ENCODE assay signal across 22 cellular contexts in the genomic region with DNA sequence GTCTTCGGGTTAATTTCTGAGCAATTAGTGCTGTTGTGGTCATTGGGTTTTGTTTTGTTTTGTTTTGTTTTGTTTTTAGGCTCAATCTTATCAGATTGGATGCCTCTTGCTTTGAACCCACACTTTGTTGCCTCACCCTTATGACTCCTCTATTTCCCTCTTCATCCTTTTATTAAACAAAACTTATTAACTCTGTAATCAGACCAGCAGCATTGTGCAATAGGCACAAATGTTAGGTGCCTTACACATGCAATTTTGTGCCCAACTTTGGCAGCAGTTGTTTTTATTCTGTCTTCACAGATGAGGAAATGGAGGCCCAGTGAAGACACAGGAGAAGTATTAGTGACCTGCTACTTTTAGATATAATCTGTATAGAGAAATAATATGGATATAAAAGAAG.
"Had no signal": no experiment of that assay in that cellular context is flagged by ENCODE, and none has a peak within 500 bp of the region (broad histone marks: within the 10 kb centered on the region; RNA-seq: fewer than 3 reads in every experiment).

No MANE protein-coding gene starts in this region.

- H3K9me3 ChIP-seq: breast epithelium, esophagus squamous epithelium, suprapubic skin, transverse colon had no signal

- H3K4me1 Mint-ChIP-seq: activated naive CD4-positive, alpha-beta T cell treated with anti-CD3 and anti-CD28 coated beads, Interleukin-2, amount 50 U/mL, for 24 hours; stimulated activated naive CD8-positive, alpha-beta T cell treated with anti-CD3 and anti-CD28 coated beads, Interleukin-15, amount 100 ng/mL, for 72 hours had no signal

- H3K9me3 Mint-ChIP-seq: activated naive CD4-positive, alpha-beta T cell treated with anti-CD3 and anti-CD28 coated beads, Interleukin-2, amount 50 U/mL, for 24 hours; stimulated activated naive CD8-positive, alpha-beta T cell treated with anti-CD3 and anti-CD28 coated beads, Interleukin-15, amount 100 ng/mL, for 72 hours had no signal

- H3K27me3 Mint-ChIP-seq: activated naive CD4-positive, alpha-beta T cell treated with anti-CD3 and anti-CD28 coated beads, Interleukin-2, amount 50 U/mL, for 24 hours had no signal

- DNase-seq: activated CD4-positive, alpha-beta T cell treated with anti-CD3 and anti-CD28 coated beads for 1 hour; activated CD8-positive, alpha-beta memory T cell treated with anti-CD3 and anti-CD28 coated beads for 24 hours; activated gamma-delta T cell; activated T-cell treated with anti-CD3 and anti-CD28 coated beads, Interleukin-2, amount 50 U/mL, for 72 hours; cerebellar nuclear complex; cortex of kidney; effector CD8-positive, alpha-beta T cell; esophagus squamous epithelium; foreskin keratinocyte; mammary epithelial cell; stimulated activated CD4-positive, alpha-beta T cell treated with anti-CD3 and anti-CD28 coated beads, Interleukin-15, amount 100 ng/mL, for 24 hours; stimulated activated CD4-positive, alpha-beta T cell treated with anti-CD3 and anti-CD28 coated beads, Interleukin-2, amount 100 ng/mL, for 48 hours; stimulated activated naive CD8-positive, alpha-beta T cell treated with anti-CD3 and anti-CD28 coated beads, Interleukin-15, amount 100 ng/mL, for 72 hours; T-helper 2 cell; transverse colon had no signal

- ATAC-seq: activated T-cell treated with anti-CD3 and anti-CD28 coated beads, Interleukin-2, amount 50 U/mL, for 72 hours; foreskin keratinocyte; stimulated activated naive CD8-positive, alpha-beta T cell treated with anti-CD3 and anti-CD28 coated beads, Interleukin-15, amount 100 ng/mL, for 72 hours had no signal

- H3K27ac ChIP-seq: breast epithelium, esophagus squamous epithelium, foreskin keratinocyte, suprapubic skin, transverse colon, VCaP had no signal

- H3K4me3 ChIP-seq: breast epithelium, esophagus squamous epithelium, suprapubic skin, transverse colon had no signal

- H3K27ac Mint-ChIP-seq: activated naive CD4-positive, alpha-beta T cell treated with anti-CD3 and anti-CD28 coated beads, Interleukin-2, amount 50 U/mL, for 24 hours; activated T-cell treated with anti-CD3 and anti-CD28 coated beads, Interleukin-2, amount 50 U/mL, for 72 hours; stimulated activated naive CD8-positive, alpha-beta T cell treated with anti-CD3 and anti-CD28 coated beads, Interleukin-15, amount 100 ng/mL, for 72 hours had no signal

- FAIRE-seq: astrocyte, endothelial cell of umbilical vein, keratinocyte had no signal

- H3K36me3 ChIP-seq: breast epithelium, esophagus squamous epithelium, suprapubic skin, transverse colon had no signal

- H3K4me1 ChIP-seq: breast epithelium, suprapubic skin had no signal

- H3K27me3 ChIP-seq: breast epithelium, esophagus squamous epithelium, foreskin keratinocyte, suprapubic skin, transverse colon had no signal

- H3K4me3 Mint-ChIP-seq: activated naive CD4-positive, alpha-beta T cell treated with anti-CD3 and anti-CD28 coated beads, Interleukin-2, amount 50 U/mL, for 24 hours; activated T-cell treated with anti-CD3 and anti-CD28 coated beads, Interleukin-2, amount 50 U/mL, for 72 hours; stimulated activated naive CD8-positive, alpha-beta T cell treated with anti-CD3 and anti-CD28 coated beads, Interleukin-15, amount 100 ng/mL, for 72 hours had no signal

- H3K36me3 Mint-ChIP-seq: activated naive CD4-positive, alpha-beta T cell treated with anti-CD3 and anti-CD28 coated beads, Interleukin-2, amount 50 U/mL, for 24 hours had no signal
